In the genomic region with DNA sequence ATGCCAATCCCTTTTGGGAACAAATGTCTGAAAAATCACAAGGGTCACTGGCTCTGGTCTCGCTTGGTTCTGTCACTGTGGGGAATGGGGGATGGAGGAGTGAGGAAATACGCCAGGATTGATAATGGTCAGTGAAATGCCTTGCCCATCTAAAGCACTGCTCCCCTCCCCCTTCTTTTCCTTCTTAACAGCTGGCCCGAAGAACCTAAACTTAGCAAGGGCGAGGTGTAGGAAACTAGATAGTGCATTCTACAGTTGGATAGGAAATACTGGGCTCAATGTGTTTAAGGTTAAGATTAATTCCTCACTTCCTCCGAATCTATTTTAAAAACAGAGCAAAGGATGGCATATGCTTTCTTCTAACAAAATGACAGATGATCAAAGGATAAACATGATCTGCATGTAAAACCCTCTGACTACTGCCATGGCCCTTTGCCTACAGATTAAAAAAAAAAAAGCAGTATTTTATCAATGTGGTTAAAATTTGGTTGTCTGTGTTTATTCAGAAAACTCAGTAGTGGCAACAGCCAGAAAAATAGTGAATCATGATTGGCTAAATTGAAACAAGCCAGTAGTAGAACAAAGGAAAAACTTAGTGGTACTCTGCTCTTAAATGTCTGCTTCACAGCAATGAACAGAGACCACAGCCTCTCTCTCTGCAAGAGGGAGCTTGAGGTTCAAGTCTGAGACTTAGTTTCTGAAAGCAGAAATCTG, we compare ENCODE assay signal across 11 cellular contexts.
A peak's percentile ranks its signal among the peaks of the same experiment; 100 is the strongest.
DNase-seq lines count a peak whose midpoint lies in the region; ATAC-seq and TF ChIP-seq lines count a peak whose summit lies in the region.
"Had no signal": no experiment of that assay in that cellular context is flagged by ENCODE, and none has a peak within 500 bp of the region (broad histone marks: within the 10 kb centered on the region; RNA-seq: fewer than 3 reads in every experiment).

No MANE protein-coding gene starts in this region.

- no peak for TF ChIP-seq EP300 in ovary (IDR thresholded peaks at IDR 0.05)

- H3K79me2 ChIP-seq in smooth muscle cell (ENCODE audit: low read depth), result no peaks in the 10 kb centered on the region

- H3K9me3 ChIP-seq in right cardiac atrium (ENCODE audit: control insufficient read depth, low read length), result no peaks in the 10 kb centered on the region
- H3K9me3 ChIP-seq in smooth muscle cell (replicated peaks; ENCODE audit: low read depth), result no peaks in the 10 kb centered on the region
- no peaks in the 10 kb centered on the region for H3K9me3 ChIP-seq in ovary

- H3K27me3 ChIP-seq in right cardiac atrium (ENCODE audit: control insufficient read depth, insufficient read depth) (no peaks in the 10 kb centered on the region), smooth muscle cell (ENCODE audit: low read depth) (peaks cover 19% of the 10 kb centered on the region), ovary (no peaks in the 10 kb centered on the region)

- no peak overlapping the region for H3K9ac ChIP-seq in smooth muscle cell (ENCODE audit: low read depth)

- peaks cover 9% of the 10 kb centered on the region for H3F3A ChIP-seq in smooth muscle cell (ENCODE audit: low read depth)

- 14% methylated on average over 5 of the region's 5 CpGs for WGBS in right cardiac atrium
- 47% methylated on average over 5 of the region's 5 CpGs for WGBS in smooth muscle cell (ENCODE audit: low lambda C conversion rate)
- 34 to 50% (median 35%) methylated on average over 5 of the region's 5 CpGs for WGBS in ovary, 3 donors

- H3K27ac ChIP-seq in right cardiac atrium (ENCODE audit: low read length) (peak overlapping the region; percentile 15), smooth muscle cell (ENCODE audit: low read depth) (no peak overlapping the region), ovary (no peak overlapping the region)

- peaks cover 16% of the 10 kb centered on the region for H3K4me1 ChIP-seq in right cardiac atrium (ENCODE audit: control insufficient read depth, insufficient read depth, low read length)
- peaks cover 20% of the 10 kb centered on the region for H3K4me1 ChIP-seq in smooth muscle cell (ENCODE audit: low read depth)
- H3K4me1 ChIP-seq in ovary (ENCODE audit: insufficient read depth), result no peaks in the 10 kb centered on the region

- H3K36me3 ChIP-seq in smooth muscle cell (ENCODE audit: low read depth) (no peaks in the 10 kb centered on the region), ovary (no peaks in the 10 kb centered on the region)

- peak overlapping the region; percentile 52 for H2AFZ ChIP-seq in smooth muscle cell (ENCODE audit: low read depth)

- no peak overlapping the region for H3K4me3 ChIP-seq in right cardiac atrium (ENCODE audit: low read length)
- no peak overlapping the region for H3K4me3 ChIP-seq in smooth muscle cell
- no peak overlapping the region for H3K4me3 ChIP-seq in ovary

- no peak for TF ChIP-seq CTCF in smooth muscle cell (IDR thresholded peaks at IDR 0.05; ENCODE audit: borderline replicate concordance, insufficient read depth, poor library complexity, severe bottlenecking)
- TF ChIP-seq CTCF in ovary (IDR thresholded peaks at IDR 0.05), result no peak

- TF ChIP-seq POLR2A in ovary (IDR thresholded peaks at IDR 0.05), result no peak

- DNase-seq in DMS79 treated with DMSO at 0.1 percent for 48 hours (lab: John Stamatoyannopoulos, UW) (peak; percentile 74), DMS79 (lab: John Stamatoyannopoulos, UW) (no peak), UCSD-AML1 (lab: John Stamatoyannopoulos, UW; ENCODE audit: unreplicated experiment) (peak; percentile 64), right cardiac atrium (no peak), smooth muscle cell (lab: John Stamatoyannopoulos, UW; ENCODE audit: unreplicated experiment) (no peak), NCI-H128 (lab: John Stamatoyannopoulos, UW; ENCODE audit: unreplicated experiment) (no peak), HuH-7 (ENCODE audit: low spot score) (no peak), ovary (no peak)
- DNase-seq: 8988T; activated CD4-positive, alpha-beta memory T cell treated with anti-CD3 and anti-CD28 coated beads for 36 hours; cerebellar nuclear complex had no signal

- H4K20me1 ChIP-seq in smooth muscle cell (ENCODE audit: low read depth), result no peaks in the 10 kb centered on the region

- intact Hi-C loops in right cardiac atrium (cut with DNase I) (no loop called here), ovary (cut with DNase I) (no loop called here)

- peak overlapping the region; percentile 10 for H3K4me2 ChIP-seq in smooth muscle cell

- peak; percentile 68 to 88 for ATAC-seq in right cardiac atrium

Comparison
In these comparisons a context has a peak if more than half of its experiments do, and no peak if none do; other contexts are left out.
1. DNase-seq: peak in DMS79 treated with DMSO at 0.1 percent for 48 hours (single experiment) and UCSD-AML1 (single experiment); none in DMS79 (single experiment), right cardiac atrium (0 of 3), smooth muscle cell (single experiment), NCI-H128 (single experiment), HuH-7 (single experiment) and ovary (0 of 5).